Comparison of ENCODE assay signal across 17 cellular contexts in the genomic region with DNA sequence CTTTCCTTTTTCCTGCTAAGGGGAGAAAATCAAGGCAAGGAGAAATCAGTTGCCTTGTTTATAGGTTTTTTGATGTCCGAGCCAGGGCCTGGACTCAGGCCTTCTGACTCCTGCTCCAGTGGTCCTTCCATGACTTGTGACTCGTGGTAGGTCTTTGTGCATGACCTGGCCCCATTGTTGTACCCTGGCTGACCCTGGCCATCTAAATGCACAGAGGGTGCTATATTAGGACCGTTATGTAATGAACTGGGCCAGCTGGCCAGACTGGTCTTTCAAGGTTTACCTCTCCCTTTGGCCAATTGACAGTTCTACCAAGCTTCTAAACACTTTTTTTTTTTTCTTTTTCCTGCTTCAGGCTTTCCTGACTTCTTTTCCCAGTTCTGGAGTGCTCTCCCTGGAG.
A peak's percentile ranks its signal among the peaks of the same experiment; 100 is the strongest.
DNase-seq lines count a peak whose midpoint lies in the region; ATAC-seq and TF ChIP-seq lines count a peak whose summit lies in the region.
"Had no signal": no experiment of that assay in that cellular context is flagged by ENCODE, and none has a peak within 500 bp of the region (broad histone marks: within the 10 kb centered on the region; RNA-seq: fewer than 3 reads in every experiment).

No MANE protein-coding gene starts in this region.

- H4K20me1 ChIP-seq in Karpas-422 (ENCODE audit: insufficient read depth, low read depth, low read length), result no peaks in the 10 kb centered on the region

- no peaks in the 10 kb centered on the region for H3K36me3 Mint-ChIP-seq in Caco-2 (ENCODE audit: insufficient read depth, unreplicated experiment)

- H3K27me3 ChIP-seq in Caco-2 (replicated peaks; ENCODE audit: control insufficient read depth, insufficient read depth, low read length) (no peaks in the 10 kb centered on the region), Karpas-422 (ENCODE audit: low read length) (no peaks in the 10 kb centered on the region), rectal smooth muscle tissue (ENCODE audit: control insufficient read depth, insufficient read depth, low read length) (no peaks in the 10 kb centered on the region)
- H3K27me3 ChIP-seq: neutrophil had no signal

- ATAC-seq in GM19463 (IDR thresholded peaks at IDR 0.05; ENCODE audit: unreplicated experiment) (no peak), HG03095 (IDR thresholded peaks at IDR 0.05; ENCODE audit: unreplicated experiment) (no peak), HG02763 (IDR thresholded peaks at IDR 0.05; ENCODE audit: unreplicated experiment) (no peak)
- ATAC-seq: stimulated activated effector memory CD8-positive, alpha-beta T cell treated with anti-CD3 and anti-CD28 coated beads, Interleukin-12 subunit alpha, Interleukin-12 subunit beta, amount 100 ng/mL, for 72 hours had no signal

- DNase-seq in Caco-2 (peak; percentile 8 to 26), Karpas-422 (no peak), fibroblast of the aortic adventitia (ENCODE audit: low read depth) (peak; percentile 69), DMS153 (lab: John Stamatoyannopoulos, UW) (no peak)
- DNase-seq: activated CD4-positive, alpha-beta T cell treated with anti-CD3 and anti-CD28 coated beads, Interleukin-2, amount 50 U/mL, for 48 hours; amniotic stem cell; GF-D8; KBM-7; mesenchymal stem cell; NCI-H1436 treated with DMSO at 0.1 percent for 48 hours had no signal

- no peaks in the 10 kb centered on the region for H3K27me3 Mint-ChIP-seq in Caco-2 (ENCODE audit: insufficient read depth, unreplicated experiment)

- H3K27ac ChIP-seq in Karpas-422 (ENCODE audit: low read length) (peak overlapping the region; percentile 98), rectal smooth muscle tissue (ENCODE audit: low read depth, low read length) (peak overlapping the region; percentile 2)
- H3K27ac ChIP-seq: neutrophil had no signal

- CTCF ChIA-PET in Caco-2 (lab: Charles Lee), result no interaction called here

- H3K9me3 Mint-ChIP-seq in Caco-2 (ENCODE audit: unreplicated experiment), result no peaks in the 10 kb centered on the region
- H3K9me3 Mint-ChIP-seq: stimulated activated effector memory CD8-positive, alpha-beta T cell treated with anti-CD3 and anti-CD28 coated beads, Interleukin-12 subunit alpha, Interleukin-12 subunit beta, amount 100 ng/mL, for 72 hours had no signal

- TF ChIP-seq CTCF in Caco-2 (IDR thresholded peaks at IDR 0.05; ENCODE audit: insufficient read depth in 1 of 2, low read depth in 1 of 2, low read length in 1 of 2, severe bottlenecking in 1 of 2, unreplicated experiment in 1 of 2) (no peak), fibroblast of the aortic adventitia (IDR thresholded peaks at IDR 0.05; ENCODE audit: insufficient read depth, low read length) (no peak)

- H3K79me2 ChIP-seq in Karpas-422 (ENCODE audit: low read length), result no peaks in the 10 kb centered on the region

- intact Hi-C loops in Caco-2 (cut with micrococcal nuclease; ENCODE audit: unreplicated experiment), result no loop called here

- POLR2A ChIA-PET in Caco-2 (lab: Charles Lee), result no interaction called here

- H3K9ac ChIP-seq in Karpas-422 (ENCODE audit: low read length), result no peak overlapping the region
- no peak overlapping the region for H3K9ac ChIP-seq in rectal smooth muscle tissue (ENCODE audit: low read length)

- no peak overlapping the region for H2AFZ ChIP-seq in Karpas-422 (ENCODE audit: low read length)

- H3K9me3 ChIP-seq in Caco-2 (no peaks in the 10 kb centered on the region), Karpas-422 (ENCODE audit: low read length) (no peaks in the 10 kb centered on the region)
- H3K9me3 ChIP-seq: neutrophil had no signal

- 0 out of 2 replicates have a peak, but pooled peaks cover 4% of the 10 kb centered on the region for H3K4me1 ChIP-seq in Caco-2
- peaks cover 44% of the 10 kb centered on the region for H3K4me1 ChIP-seq in Karpas-422 (ENCODE audit: low read length)
- peaks cover 17% of the 10 kb centered on the region for H3K4me1 ChIP-seq in rectal smooth muscle tissue (ENCODE audit: control insufficient read depth, insufficient read depth, low read length)

- no TSS peak for BruUV-seq in Caco-2 (replicated peaks; lab: Mats Ljungman, UMichigan)

- H3K4me2 ChIP-seq in Karpas-422 (ENCODE audit: low read depth, low read length, poor library complexity, severe bottlenecking), result no peak overlapping the region
- H3K4me2 ChIP-seq: smooth muscle cell had no signal

- H3K4me3 ChIP-seq in Caco-2 (ENCODE audit: low read depth, low read length) (no peak overlapping the region), Karpas-422 (ENCODE audit: low read length) (no peak overlapping the region), fibroblast of the aortic adventitia (ENCODE audit: low read depth, low read length) (no peak overlapping the region), rectal smooth muscle tissue (ENCODE audit: low read length) (no peak overlapping the region)
- H3K4me3 ChIP-seq: smooth muscle cell had no signal

- peaks cover 6% of the 10 kb centered on the region for H3K4me1 Mint-ChIP-seq in Caco-2 (ENCODE audit: low read depth, unreplicated experiment)

- no peak overlapping the region for H3K27ac Mint-ChIP-seq in Caco-2 (ENCODE audit: unreplicated experiment)
- H3K27ac Mint-ChIP-seq: stimulated activated effector memory CD8-positive, alpha-beta T cell treated with anti-CD3 and anti-CD28 coated beads, Interleukin-12 subunit alpha, Interleukin-12 subunit beta, amount 100 ng/mL, for 72 hours had no signal

- H3K36me3 ChIP-seq in Caco-2 (ENCODE audit: control insufficient read depth, insufficient read depth, low read length), result no peaks in the 10 kb centered on the region
- no peaks in the 10 kb centered on the region for H3K36me3 ChIP-seq in Karpas-422 (ENCODE audit: insufficient read depth, low read length)
- no peaks in the 10 kb centered on the region for H3K36me3 ChIP-seq in rectal smooth muscle tissue (ENCODE audit: control insufficient read depth, insufficient read depth, low read length)
- H3K36me3 ChIP-seq: neutrophil had no signal

- H3K4me3 Mint-ChIP-seq in Caco-2 (ENCODE audit: unreplicated experiment), result no peak overlapping the region
- H3K4me3 Mint-ChIP-seq: stimulated activated effector memory CD8-positive, alpha-beta T cell treated with anti-CD3 and anti-CD28 coated beads, Interleukin-12 subunit alpha, Interleukin-12 subunit beta, amount 100 ng/mL, for 72 hours had no signal

- H3K9me2 ChIP-seq in Karpas-422 (replicated peaks; ENCODE audit: insufficient read depth, low read length), result peaks cover 9% of the 10 kb centered on the region; the same call in 1 of the 2 replicates

Comparison
In these comparisons a context has a peak if more than half of its experiments do, and no peak if none do; other contexts are left out.
1. DNase-seq: peak in Caco-2 (2 of 2) and fibroblast of the aortic adventitia (single experiment); none in Karpas-422 (single experiment) and DMS153 (single experiment).